10 cellular contexts compared by ENCODE assay signal in genomic region chr4:185305979-185306442, GRCh38.
DNase-seq lines count a peak whose midpoint lies in the region; ATAC-seq, FAIRE-seq and TF ChIP-seq lines count a peak whose summit lies in the region.
"Had no signal": no experiment of that assay in that cellular context is flagged by ENCODE, and none has a peak within 500 bp of the region (broad histone marks: within the 10 kb centered on the region; RNA-seq: fewer than 3 reads in every experiment).

No MANE protein-coding gene starts in this region.

- peak overlapping the region; percentile 38 for H4K5ac ChIP-seq in H1 (ENCODE audit: insufficient read length, low read depth, low read length)

- H3K18ac ChIP-seq in H1 (ENCODE audit: extremely low read depth, low read length): peak overlapping the region; percentile 39; the same call in 1 of the 2 replicates

- peak overlapping the region; percentile 8; the same call in 1 of the 2 replicates for H2BK5ac ChIP-seq in H1 (ENCODE audit: low read depth, low read length)

- H4K8ac ChIP-seq in H1 (ENCODE audit: extremely low read depth, insufficient read depth, low read length): no peak overlapping the region

- TF ChIP-seq EP300 in H1 (IDR thresholded peaks at IDR 0.05; ENCODE audit: borderline replicate concordance in 1 of 2, low read depth in 2 of 2, low read length in 2 of 2): peak in 1 of 2 experiments; percentile 74; a peak in 1 of 3 replicates

- H3K4me1 Mint-ChIP-seq in neural progenitor cell: peaks cover 31% of the 10 kb centered on the region

- no peaks in the 10 kb centered on the region for H3K27me3 Mint-ChIP-seq in neural progenitor cell (ENCODE audit: insufficient read depth, low read depth)

- no peaks in the 10 kb centered on the region for H3K9me3 Mint-ChIP-seq in neural progenitor cell
- H3K9me3 Mint-ChIP-seq: dendritic cell treated with granulocyte-macrophage colony-stimulating factor and Interleukin-4, amounts not matched to agents 40 ng/mL and 50 ng/mL, for 4 days had no signal

- H2BK15ac ChIP-seq in H1 (ENCODE audit: low read length): no peak overlapping the region

- no peaks in the 10 kb centered on the region for H3K23me2 ChIP-seq in H1 (ENCODE audit: low read depth, low read length)

- CTCF ChIA-PET in H1 (lab: Charles Lee; ENCODE audit: partially characterized antibody): interaction anchor here (0.5 to 2.7 kb wide), 15 partner anchors 14 to 294 kb away, joined by 3 to 10 read pairs (median 3); partner anchors contain the start of gene SLC25A4

- no peak overlapping the region for H2BK20ac ChIP-seq in H1 (ENCODE audit: low read length)

- no peak for TF ChIP-seq CTCF in H1 (IDR thresholded peaks at IDR 0.05; ENCODE audit: control extremely low read depth in 1 of 3, insufficient read depth in 1 of 3, low read depth in 1 of 3, low read length in 3 of 3)
- no peak for TF ChIP-seq CTCF in neural progenitor cell (IDR thresholded peaks at IDR 0.05)
- no peak for TF ChIP-seq CTCF in vagina (IDR thresholded peaks at IDR 0.05)

- peaks cover 12 to 27% (median 20%) of the 10 kb centered on the region in 4 experiments for H3K4me1 ChIP-seq in H1 (replicated peaks in 1 of 4; ENCODE audit: control insufficient read depth in 3 of 4, insufficient read depth in 4 of 4, low read length in 3 of 4)
- peaks cover 36% of the 10 kb centered on the region for H3K4me1 ChIP-seq in neural progenitor cell
- H3K4me1 ChIP-seq in vagina: no peaks in the 10 kb centered on the region

- H3K27ac ChIP-seq in H1 (ENCODE audit: low read depth, low read length): peak overlapping the region; percentile 28
- H3K27ac ChIP-seq in neural progenitor cell: peak overlapping the region; percentile 99
- no peak overlapping the region for H3K27ac ChIP-seq in vagina

- no peak overlapping the region for H3K4ac ChIP-seq in H1 (replicated peaks; ENCODE audit: insufficient read length, low read depth, low read length)

- H3F3A ChIP-seq in neural progenitor cell (ENCODE audit: low read depth): peaks cover 36% of the 10 kb centered on the region

- H3K36me3 ChIP-seq in H1 (ENCODE audit: control insufficient read depth in 2 of 4, insufficient read depth in 4 of 4, low read length in 3 of 4): peaks cover 0 to 10% (median 5%) of the 10 kb centered on the region in 4 experiments; a peak in 3 of 8 replicates
- no peaks in the 10 kb centered on the region for H3K36me3 ChIP-seq in neural progenitor cell
- no peaks in the 10 kb centered on the region for H3K36me3 ChIP-seq in vagina

- POLR2A ChIA-PET in H1 (lab: Charles Lee; ENCODE audit: partially characterized antibody): interaction anchor here (0.7 to 1.6 kb wide), 7 partner anchors 10 to 163 kb away, joined by 3 to 4 read pairs (median 3); partner anchors contain the start of genes ANKRD37 and SLC25A4

- H3K27me3 ChIP-seq in H1 (replicated peaks in 1 of 4; ENCODE audit: control insufficient read depth in 3 of 4, extremely low read depth in 1 of 4, insufficient read depth in 3 of 4, low read length in 3 of 4) (no peaks in the 10 kb centered on the region), neural progenitor cell (no peaks in the 10 kb centered on the region), vagina (no peaks in the 10 kb centered on the region)

- peak overlapping the region in 1 of 4 experiments; percentile 21; a peak in 2 of 8 replicates for H3K4me3 ChIP-seq in H1 (ENCODE audit: extremely low read depth in 1 of 4, insufficient read depth in 2 of 4, low read depth in 3 of 4, low read length in 4 of 4)
- peak overlapping the region; percentile 20 for H3K4me3 ChIP-seq in neural progenitor cell
- no peak overlapping the region for H3K4me3 ChIP-seq in vagina

- H3K79me1 ChIP-seq in H1 (ENCODE audit: low read depth, low read length): no peaks in the 10 kb centered on the region

- DNase-seq in ELR (ENCODE audit: low read depth) (peak; percentile 96), NCI-H226 (peak; percentile 62), H1 (ENCODE audit: low read depth in 1 of 2, low spot score in 2 of 2) (peak in 1 of 2 experiments; percentile 64), neural progenitor cell (ENCODE audit: low spot score) (peak; percentile 92), vagina (ENCODE audit: extremely low spot score in 2 of 2) (no peak)
- DNase-seq in activated CD8-positive, alpha-beta memory T cell treated with anti-CD3 and anti-CD28 coated beads, Interleukin-2, amount 50 U/mL, for 4 hours: no peak
- DNase-seq: T-helper 2 cell had no signal

- H3K14ac ChIP-seq in H1 (ENCODE audit: insufficient read length): no peak overlapping the region

- FAIRE-seq in H1 (lab: Jason Lieb, UNC): peak; percentile 81

- peak overlapping the region in 3 of 4 experiments; percentile 1 to 24 (median 4); a peak in 2 of 7 replicates for H3K9ac ChIP-seq in H1 (replicated peaks in 1 of 4; ENCODE audit: extremely low read depth in 1 of 4, low read depth in 3 of 4, low read length in 3 of 4)
- H3K9ac ChIP-seq in neural progenitor cell: no peak overlapping the region

- no peaks in the 10 kb centered on the region for H4K20me1 ChIP-seq in H1 (replicated peaks in 1 of 2; ENCODE audit: control insufficient read depth in 1 of 2, insufficient read depth in 2 of 2, low read length in 2 of 2)
- no peaks in the 10 kb centered on the region for H4K20me1 ChIP-seq in neural progenitor cell (ENCODE audit: low read depth)

- H3K23ac ChIP-seq in H1 (ENCODE audit: insufficient read length): no peak overlapping the region

- peak overlapping the region; percentile 29; the same call in 1 of the 2 replicates for H2AK5ac ChIP-seq in H1 (ENCODE audit: low read depth, low read length)

- H3K27ac Mint-ChIP-seq in neural progenitor cell: no peak overlapping the region
- H3K27ac Mint-ChIP-seq: dendritic cell treated with granulocyte-macrophage colony-stimulating factor and Interleukin-4, amounts not matched to agents 40 ng/mL and 50 ng/mL, for 4 days had no signal

- no peak overlapping the region for H4K91ac ChIP-seq in H1 (replicated peaks; ENCODE audit: insufficient read length, low read length)

- H3K36me3 Mint-ChIP-seq in neural progenitor cell: peaks cover 12% of the 10 kb centered on the region

- no peak for ATAC-seq in activated CD4-positive, CD25-positive, alpha-beta regulatory T cell treated with anti-CD3 and anti-CD28 coated beads, Interleukin-2, amount 50 U/mL, for 24 hours
- ATAC-seq in HG03460 (IDR thresholded peaks at IDR 0.05; ENCODE audit: unreplicated experiment): no peak

- H3K4me3 Mint-ChIP-seq in neural progenitor cell: no peak overlapping the region
- H3K4me3 Mint-ChIP-seq: dendritic cell treated with granulocyte-macrophage colony-stimulating factor and Interleukin-4, amounts not matched to agents 40 ng/mL and 50 ng/mL, for 4 days had no signal

- H3K79me2 ChIP-seq in H1 (ENCODE audit: control insufficient read depth in 1 of 2, insufficient read depth in 2 of 2, low read length in 2 of 2) (0 out of 4 replicates have a peak, but pooled peaks cover 0 to 4% of the 10 kb centered on the region in 2 experiments), neural progenitor cell (ENCODE audit: low read depth) (peaks cover 11% of the 10 kb centered on the region)

- no peak for TF ChIP-seq RAD21 in H1 (IDR thresholded peaks at IDR 0.05 in 1 of 2, conservative IDR thresholded peaks at IDR 0.05 in 1 of 2; ENCODE audit: low read depth in 2 of 2, low read length in 2 of 2)

- H3K9me3 ChIP-seq in H1 (ENCODE audit: insufficient read depth in 2 of 2, low read depth in 1 of 2, low read length in 1 of 2) (no peaks in the 10 kb centered on the region), neural progenitor cell (ENCODE audit: low read depth) (no peaks in the 10 kb centered on the region), vagina (no peaks in the 10 kb centered on the region)

- WGBS in H1 (ENCODE audit: extremely low coverage in 1 of 2, insufficient coverage in 1 of 2, insufficient read length in 1 of 2, insufficient replicate concordance in 2 of 2, low coverage in 1 of 2, low lambda C conversion rate in 2 of 2, missing lambda C conversion rate in 1 of 2), 2 experiments: 11% methylated on average over 7 of the region's 7 CpGs; no CpG with 5 or more reads in 1 of the 2 experiments

- peak in 1 of 2 experiments; percentile 44; a peak in 1 of 3 replicates for TF ChIP-seq POLR2A in H1 (IDR thresholded peaks at IDR 0.05; ENCODE audit: control extremely low read depth in 1 of 2, low read depth in 2 of 2, low read length in 2 of 2)
- no peak for TF ChIP-seq POLR2A in vagina (IDR thresholded peaks at IDR 0.05)

- H3K4me2 ChIP-seq in H1 (ENCODE audit: insufficient read depth in 1 of 2, low read depth in 2 of 2, low read length in 2 of 2) (peak overlapping the region; percentile 21 to 65), neural progenitor cell (peak overlapping the region; percentile 61)

- no peak overlapping the region for H2BK120ac ChIP-seq in H1 (replicated peaks; ENCODE audit: low read depth, low read length)

- no peak overlapping the region for H3K56ac ChIP-seq in H1 (replicated peaks; ENCODE audit: insufficient read length, low read depth, low read length)

- peak overlapping the region; percentile 45; the same call in 1 of the 2 replicates for H2BK12ac ChIP-seq in H1 (ENCODE audit: low read depth, low read length)

- H2AFZ ChIP-seq in H1 (ENCODE audit: low read length) (no peak overlapping the region), neural progenitor cell (replicated peaks) (no peak overlapping the region)

- intact Hi-C loops in vagina (cut with DNase I): no loop called here

TF ChIP-seq in H1, 55 proteins besides CTCF, POLR2A, EP300 and RAD21 (continues in another document):
- TF ChIP-seq TBP (IDR thresholded peaks at IDR 0.05; ENCODE audit: low read depth, low read length) (peak; percentile 60; the same call in 1 of the 2 replicates), NANOG (IDR thresholded peaks at IDR 0.05; ENCODE audit: insufficient read depth, low read depth, low read length, poor library complexity, severe bottlenecking) (peak; percentile 94), HDAC2 (IDR thresholded peaks at IDR 0.05; ENCODE audit: borderline replicate concordance in 1 of 2, low read depth in 2 of 2, low read length in 2 of 2) (peak in 1 of 2 experiments; percentile 37; a peak in 1 of 4 replicates), CTBP2 (IDR thresholded peaks at IDR 0.05; ENCODE audit: borderline replicate concordance, insufficient read depth, insufficient read length, low read length) (no peak), TAF1 (IDR thresholded peaks at IDR 0.05; ENCODE audit: low read depth, low read length) (peak; percentile 53; the same call in 1 of the 2 replicates), SP1 (IDR thresholded peaks at IDR 0.05; ENCODE audit: low read depth, low read length) (peak; percentile 57)
- TF ChIP-seq, protein P1, sequence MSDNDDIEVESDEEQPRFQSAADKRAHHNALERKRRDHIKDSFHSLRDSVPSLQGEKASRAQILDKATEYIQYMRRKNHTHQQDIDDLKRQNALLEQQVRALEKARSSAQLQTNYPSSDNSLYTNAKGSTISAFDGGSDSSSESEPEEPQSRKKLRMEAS (IDR thresholded peaks at IDR 0.05): no peak

Comparison
In these comparisons a context has a peak if more than half of its experiments do, and no peak if none do; other contexts are left out.
1. DNase-seq: peak in ELR (single experiment), NCI-H226 (single experiment) and neural progenitor cell (single experiment); none in vagina (0 of 2) and activated CD8-positive, alpha-beta memory T cell treated with anti-CD3 and anti-CD28 coated beads, Interleukin-2, amount 50 U/mL, for 4 hours (single experiment).